In the genomic region with DNA sequence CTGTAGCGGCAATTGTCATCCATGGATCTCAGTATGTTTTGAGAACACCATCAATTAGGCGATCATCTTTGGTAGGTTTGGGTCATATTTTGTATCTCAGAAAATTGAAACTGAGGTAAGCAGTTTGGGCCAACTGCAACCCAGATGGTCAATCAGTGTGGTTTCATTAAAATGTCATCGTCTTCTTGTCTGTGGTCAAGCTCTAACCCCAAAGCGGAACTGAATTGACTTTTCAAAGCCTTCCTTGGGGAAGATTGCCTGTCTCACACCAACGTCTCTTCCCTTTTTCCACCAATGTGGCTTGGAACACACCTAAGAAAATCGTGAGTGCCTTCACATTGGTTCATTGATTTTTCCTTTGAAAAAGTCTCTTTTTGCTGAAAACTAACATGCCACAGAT, we compare ENCODE assay signal across 17 cellular contexts. TPM values are rescaled to one million over a fixed set of nuclear protein-coding genes. Genes with fewer than 3 reads are reported as not detected.
DNase-seq lines count a peak whose midpoint lies in the region; ATAC-seq, FAIRE-seq and TF ChIP-seq lines count a peak whose summit lies in the region.
"Had no signal": no experiment of that assay in that cellular context is flagged by ENCODE, and none has a peak within 500 bp of the region (broad histone marks: within the 10 kb centered on the region; RNA-seq: fewer than 3 reads in every experiment).

No MANE protein-coding gene starts in this region.

- TF ChIP-seq CTCF in AG10803 (conservative IDR thresholded peaks at IDR 0.05; ENCODE audit: low read length) = no peak

- DNase-seq in AG10803 (ENCODE audit: low read depth) = peak; percentile 16
- DNase-seq in GM19239 (ENCODE audit: insufficient read length, low spot score) = no peak
- peak; percentile 80 to 91 for DNase-seq in NOMO-1 (lab: John Stamatoyannopoulos, UW; ENCODE audit: unreplicated experiment in 2 of 2)
- DNase-seq in dermis blood vessel endothelial cell = no peak
- DNase-seq in activated CD4-positive, alpha-beta T cell treated with anti-CD3 and anti-CD28 coated beads, Interleukin-2, amount 50 U/mL, for 48 hours = no peak
- DNase-seq in NCI-H2171 treated with DMSO at 0.1 percent for 48 hours (lab: John Stamatoyannopoulos, UW) = no peak
- DNase-seq in retina = no peak
- DNase-seq: activated T-cell treated with anti-CD3 and anti-CD28 coated beads for 4 hours, cortex of kidney, DMS53, small intestine, tibial artery had no signal

- no peak overlapping the region for H3K4me3 ChIP-seq in AG10803 (ENCODE audit: low read length)
- H3K4me3 ChIP-seq: A549, adrenal gland, GM23338, tibial artery had no signal

- ATAC-seq in HG02981 (IDR thresholded peaks at IDR 0.05; ENCODE audit: unreplicated experiment) = peak; percentile 71
- ATAC-seq: A549, GM23338, Right ventricle myocardium inferior had no signal

- FAIRE-seq in GM19239 (lab: Jason Lieb, UNC) = peak; percentile 85
- FAIRE-seq: A549, small intestine had no signal

RNA-seq across cellular contexts. Expression of gene UBAC2, which starts 56.3 kb away (rescaled TPM):
- 48.8 and 57.3 TPM in 2 replicates for total RNA-seq in dermis blood vessel endothelial cell

Comparison
In these comparisons a context has a peak if more than half of its experiments do, and no peak if none do; other contexts are left out.
1. DNase-seq: peak in AG10803 (single experiment) and NOMO-1 (2 of 2); none in GM19239 (single experiment), dermis blood vessel endothelial cell (single experiment), activated CD4-positive, alpha-beta T cell treated with anti-CD3 and anti-CD28 coated beads, Interleukin-2, amount 50 U/mL, for 48 hours (0 of 2), NCI-H2171 treated with DMSO at 0.1 percent for 48 hours (single experiment) and retina (single experiment).